8 cellular contexts compared by ENCODE assay signal in genomic region chr14:21268612-21269251, GRCh38. TPM values are rescaled to one million over a fixed set of nuclear protein-coding genes. Genes with fewer than 3 reads are reported as not detected.
DNase-seq lines count a peak whose midpoint lies in the region; ATAC-seq, FAIRE-seq and TF ChIP-seq lines count a peak whose summit lies in the region.

No MANE protein-coding gene starts in this region.

- peaks cover 59% of the 10 kb centered on the region for H3K36me3 Mint-ChIP-seq in CD4-positive, alpha-beta T cell (ENCODE audit: low read depth)

- H3K27ac Mint-ChIP-seq in CD4-positive, alpha-beta T cell = peak overlapping the region; percentile 95

- H3K9me3 ChIP-seq in CD4-positive, alpha-beta T cell (ENCODE audit: control insufficient read depth, low read length) = no peaks in the 10 kb centered on the region
- H3K9me3 ChIP-seq in liver (ENCODE audit: control insufficient read depth in 4 of 4, low read length in 3 of 4) (no peaks in the 10 kb centered on the region), testis (no peaks in the 10 kb centered on the region)

- H3K4me3 ChIP-seq in cardiac fibroblast (replicated peaks in 1 of 2; ENCODE audit: low read depth in 2 of 2, low read length in 2 of 2) (peak overlapping the region; percentile 78 to 95), liver (ENCODE audit: low read depth in 1 of 3, low read length in 3 of 3) (peak overlapping the region; percentile 72 to 99 (median 95)), testis (peak overlapping the region; percentile 72 to 84)

- intact Hi-C loops in CD4-positive, alpha-beta T cell (cut with DNase I, micrococcal nuclease) = loop anchor here (1.0 to 10.0 kb wide), 7 partner anchors 36 to 188 kb away; partner anchors contain the start of genes CHD8 (in 1 of the 2), SUPT16H (in 1 of the 2) and TMEM253 (in 1 of the 2)
- intact Hi-C loops in testis (cut with DNase I; ENCODE audit: low total_unique reads) = loop anchor here (10.0 kb wide), 1 partner anchor 116 kb away; the partner anchor contains the start of gene SUPT16H

- no peak for TF ChIP-seq RAD21 in liver (IDR thresholded peaks at IDR 0.05)

- H3K36me3 ChIP-seq in liver (ENCODE audit: control insufficient read depth in 4 of 4, insufficient read depth in 3 of 4, low read depth in 1 of 4, low read length in 3 of 4) = peaks cover under 1 to 13% (median 9%) of the 10 kb centered on the region in 4 donors
- no peaks in the 10 kb centered on the region for H3K36me3 ChIP-seq in testis (ENCODE audit: low read depth, missing control alignments)

- no peak for TF ChIP-seq POLR2A in testis (IDR thresholded peaks at IDR 0.05)

- peaks cover 7 to 37% (median 22%) of the 10 kb centered on the region in 4 donors for H3K4me1 ChIP-seq in liver (ENCODE audit: control insufficient read depth in 4 of 4, insufficient read depth in 4 of 4, low read length in 3 of 4)
- peaks cover 18% of the 10 kb centered on the region for H3K4me1 ChIP-seq in testis

- CTCF ChIA-PET in CD4-positive, alpha-beta T cell (lab: Charles Lee) = no interaction called here

- peaks cover 52% of the 10 kb centered on the region for H3K4me1 Mint-ChIP-seq in CD4-positive, alpha-beta T cell (ENCODE audit: low read depth)

- H3K9me3 Mint-ChIP-seq in CD4-positive, alpha-beta T cell = no peaks in the 10 kb centered on the region

- no peaks in the 10 kb centered on the region for H3K27me3 ChIP-seq in CD4-positive, alpha-beta T cell (ENCODE audit: control insufficient read depth, insufficient read depth, low read length)
- H3K27me3 ChIP-seq in liver (ENCODE audit: control insufficient read depth in 4 of 4, insufficient read depth in 4 of 4, low read length in 3 of 4) = no peaks in the 10 kb centered on the region
- H3K27me3 ChIP-seq in testis = no peaks in the 10 kb centered on the region

- peak overlapping the region; percentile 95 for H3K27ac ChIP-seq in CD4-positive, alpha-beta T cell (ENCODE audit: low read depth, low read length)
- H3K27ac ChIP-seq in liver (ENCODE audit: low read depth in 1 of 2, low read length in 2 of 2) = peak overlapping the region; percentile 89 to 96
- H3K27ac ChIP-seq in testis = peak overlapping the region; percentile 96 to 97

- no peaks in the 10 kb centered on the region for H3K27me3 Mint-ChIP-seq in CD4-positive, alpha-beta T cell

- peak in 4 of 10 experiments; percentile 10 to 23 (median 14) for DNase-seq in CD4-positive, alpha-beta T cell
- DNase-seq in RCC 7860 (ENCODE audit: low spot score) (peak; percentile 19), cardiac fibroblast (ENCODE audit: low read depth in 2 of 2) (peak; percentile 75 to 78), testis (peak; percentile 76), GOT3 (lab: John Stamatoyannopoulos, UW) (no peak)

- no peak for FAIRE-seq in RCC 7860 (lab: Jason Lieb, UNC)

- peak overlapping the region; percentile 99 to 100 for H3K9ac ChIP-seq in liver (ENCODE audit: low read depth in 1 of 2, low read length in 2 of 2)

- under 1% methylated on average over 24 of the region's 24 CpGs for WGBS in liver
- WGBS in testis, 2 donors = 0 to 2% methylated on average over 23 to 24 of the region's 24 CpGs

- no peak for ATAC-seq in CD4-positive, alpha-beta T cell (ENCODE audit: poor library complexity)
- ATAC-seq in HG03097 (IDR thresholded peaks at IDR 0.05; ENCODE audit: low FRiP score, unreplicated experiment) = peak; percentile 0
- ATAC-seq in GM18517 (IDR thresholded peaks at IDR 0.05; ENCODE audit: unreplicated experiment) = no peak

- no peak for TF ChIP-seq CTCF in CD4-positive, alpha-beta T cell (IDR thresholded peaks at IDR 0.05)
- TF ChIP-seq CTCF in cardiac fibroblast (IDR thresholded peaks at IDR 0.05; ENCODE audit: low read depth, low read length) (no peak), liver (IDR thresholded peaks at IDR 0.05; ENCODE audit: low read depth, low read length, missing input control) (no peak), testis (IDR thresholded peaks at IDR 0.05) (no peak)

- POLR2A ChIA-PET in CD4-positive, alpha-beta T cell (lab: Charles Lee) = interaction anchor here (0.6 to 4.7 kb wide), 11 partner anchors 13 to 168 kb away, joined by 3 to 50 read pairs (median 4); partner anchors contain the start of gene SUPT16H

- H3K4me3 Mint-ChIP-seq in CD4-positive, alpha-beta T cell = peak overlapping the region; percentile 94

TF ChIP-seq in liver, 16 proteins besides CTCF, POLR2A, EP300 and RAD21:
- no peak for TF ChIP-seq YY1 (IDR thresholded peaks at IDR 0.05)
- no peak for TF ChIP-seq NR2F2 (IDR thresholded peaks at IDR 0.05)
- no peak for TF ChIP-seq FOXA2 (IDR thresholded peaks at IDR 0.05)
- peak; percentile 53 for TF ChIP-seq ZBTB33 (IDR thresholded peaks at IDR 0.05)
- TF ChIP-seq FOXA1 (IDR thresholded peaks at IDR 0.05) = no peak
- TF ChIP-seq, protein P1, sequence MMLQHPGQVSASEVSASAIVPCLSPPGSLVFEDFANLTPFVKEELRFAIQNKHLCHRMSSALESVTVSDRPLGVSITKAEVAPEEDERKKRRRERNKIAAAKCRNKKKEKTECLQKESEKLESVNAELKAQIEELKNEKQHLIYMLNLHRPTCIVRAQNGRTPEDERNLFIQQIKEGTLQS (IDR thresholded peaks at IDR 0.05) = no peak
- no peak for TF ChIP-seq HNF4A (conservative IDR thresholded peaks at IDR 0.05)

RNA-seq across cellular contexts. Expression of gene HNRNPC, which starts 0.5 kb away (rescaled TPM):
- 100 to 1,000 TPM; 507 to 528 TPM for total RNA-seq in CD4-positive, alpha-beta T cell
- 100 to 1,000 TPM; 286 to 384 TPM for total RNA-seq in liver
- polyA plus RNA-seq in liver = 100 to 1,000 TPM; 119 to 254 TPM
- 100 to 1,000 TPM; 317 to 399 TPM for total RNA-seq in testis
- 443 TPM for polyA plus RNA-seq in testis (ENCODE audit: insufficient read depth, low read depth, low replicate concordance)

RNA-seq across cellular contexts. Expression of gene RPGRIP1, which starts 11.2 kb away (rescaled TPM):
- not detected for total RNA-seq in CD4-positive, alpha-beta T cell
- 1 to 10 TPM in 1 of 2 donors, under 1 TPM in 1; 0.42 to 1.3 TPM for total RNA-seq in liver
- polyA plus RNA-seq in liver = under 1 TPM; 0.27 to 0.38 TPM
- total RNA-seq in testis = 10 to 100 TPM; 35.7 to 38.9 TPM
- polyA plus RNA-seq in testis (ENCODE audit: insufficient read depth, low read depth, low replicate concordance) = 110 TPM

Comparison
In these comparisons a context has a peak if more than half of its experiments do, and no peak if none do; other contexts are left out.
1. RNA of gene RPGRIP1, which starts 11.2 kb away (total RNA-seq): 35.7 to 38.9 TPM in testis; 0.42 to 1.3 TPM in liver and not detected in CD4-positive, alpha-beta T cell; every median in the first group is over 10 times any median in the second.
2. Peak in every context shown above with its lines, with median percentiles within 50 percentile points of each other: H3K27ac ChIP-seq and H3K4me3 ChIP-seq.